29 cellular contexts compared by ENCODE assay signal in genomic region chr9:36967997-36968396, GRCh38.
"Had no signal": no experiment of that assay in that cellular context is flagged by ENCODE, and none has a peak within 500 bp of the region (broad histone marks: within the 10 kb centered on the region; RNA-seq: fewer than 3 reads in every experiment).

No MANE protein-coding gene starts in this region.

- H3K4me3 Mint-ChIP-seq: activated CD4-positive, alpha-beta T cell treated with anti-CD3 and anti-CD28 coated beads for 36 hours; activated naive CD4-positive, alpha-beta T cell treated with anti-CD3 and anti-CD28 coated beads for 36 hours; activated naive CD8-positive, alpha-beta T cell treated with anti-CD3 and anti-CD28 coated beads for 36 hours; activated T-cell treated with anti-CD3 and anti-CD28 coated beads, Interleukin-2, amount 50 U/mL, for 72 hours; effector memory CD8-positive, alpha-beta T cell; nephron progenitor cell; T-helper 2 cell treated with Interferon-gamma antibody and Interleukin-4, amounts not matched to agents 5 μg/mL and 100 μg/mL, for 36 hours had no signal

- H3K27me3 ChIP-seq: adrenal gland, body of pancreas, colonic mucosa, dorsolateral prefrontal cortex, foreskin keratinocyte, neutrophil, pancreas, transverse colon had no signal

- H3K27me3 Mint-ChIP-seq: activated CD4-positive, alpha-beta T cell treated with anti-CD3 and anti-CD28 coated beads for 36 hours; activated naive CD8-positive, alpha-beta T cell treated with anti-CD3 and anti-CD28 coated beads for 36 hours had no signal

- H3K9me3 ChIP-seq: adrenal gland, body of pancreas, colonic mucosa, left ventricle myocardium inferior, neutrophil, pancreas, psoas muscle, sigmoid colon, transverse colon had no signal

- DNase-seq: activated CD4-positive, alpha-beta T cell treated with anti-CD3 and anti-CD28 coated beads for 36 hours; activated CD4-positive, CD25-positive, alpha-beta regulatory T cell; activated naive CD4-positive, alpha-beta T cell treated with anti-CD3 and anti-CD28 coated beads for 36 hours; activated naive CD8-positive, alpha-beta T cell treated with anti-CD3 and anti-CD28 coated beads for 36 hours; activated T-cell treated with anti-CD3 and anti-CD28 coated beads for 4 hours; activated T-cell treated with anti-CD3 and anti-CD28 coated beads, Interleukin-2, amount 50 U/mL, for 72 hours; adrenal gland; aorta; body of pancreas; colonic mucosa; dorsolateral prefrontal cortex; effector memory CD8-positive, alpha-beta T cell; foreskin keratinocyte; left ventricle myocardium inferior; nephron progenitor cell; pancreas; psoas muscle; sigmoid colon; small intestine; stimulated activated CD4-positive, alpha-beta T cell treated with anti-CD3 and anti-CD28 coated beads, Interleukin-4, amount 100 ng/mL, for 4 hours; stimulated activated CD8-positive, alpha-beta memory T cell treated with anti-CD3 and anti-CD28 coated beads, Interleukin-4, amount 100 ng/mL, for 48 hours; stimulated activated naive CD4-positive, alpha-beta T cell; T-helper 1 cell; transverse colon had no signal

- ATAC-seq: body of pancreas; effector memory CD8-positive, alpha-beta T cell; esophagus mucosa; foreskin keratinocyte; pancreas; psoas muscle had no signal

- H3K36me3 Mint-ChIP-seq: activated naive CD8-positive, alpha-beta T cell treated with anti-CD3 and anti-CD28 coated beads for 36 hours had no signal

- H3K9me3 Mint-ChIP-seq: activated naive CD4-positive, alpha-beta T cell treated with anti-CD3 and anti-CD28 coated beads for 36 hours; activated naive CD8-positive, alpha-beta T cell treated with anti-CD3 and anti-CD28 coated beads for 36 hours; activated T-cell treated with anti-CD3 and anti-CD28 coated beads, Interleukin-2, amount 50 U/mL, for 72 hours; effector memory CD8-positive, alpha-beta T cell; nephron progenitor cell; T-helper 2 cell treated with Interferon-gamma antibody and Interleukin-4, amounts not matched to agents 5 μg/mL and 100 μg/mL, for 36 hours had no signal

- H3K4me1 ChIP-seq: adrenal gland, body of pancreas, colonic mucosa, left ventricle myocardium inferior, pancreas, psoas muscle, sigmoid colon, transverse colon had no signal

- H3K27ac ChIP-seq: adrenal gland, body of pancreas, colonic mucosa, dorsolateral prefrontal cortex, foreskin keratinocyte, left ventricle myocardium inferior, neutrophil, pancreas, psoas muscle, sigmoid colon, transverse colon had no signal

- H3K36me3 ChIP-seq: adrenal gland, colonic mucosa, left ventricle myocardium inferior, neutrophil, pancreas, sigmoid colon, transverse colon had no signal

- H3K27ac Mint-ChIP-seq: activated CD4-positive, alpha-beta T cell treated with anti-CD3 and anti-CD28 coated beads for 36 hours; activated naive CD4-positive, alpha-beta T cell treated with anti-CD3 and anti-CD28 coated beads for 36 hours; activated naive CD8-positive, alpha-beta T cell treated with anti-CD3 and anti-CD28 coated beads for 36 hours; activated T-cell treated with anti-CD3 and anti-CD28 coated beads, Interleukin-2, amount 50 U/mL, for 72 hours; effector memory CD8-positive, alpha-beta T cell; T-helper 2 cell treated with Interferon-gamma antibody and Interleukin-4, amounts not matched to agents 5 μg/mL and 100 μg/mL, for 36 hours had no signal

- FAIRE-seq: pancreas, small intestine, urothelium cell line had no signal

- H3K4me1 Mint-ChIP-seq: activated CD4-positive, alpha-beta T cell treated with anti-CD3 and anti-CD28 coated beads for 36 hours; activated naive CD8-positive, alpha-beta T cell treated with anti-CD3 and anti-CD28 coated beads for 36 hours had no signal

- H3K4me3 ChIP-seq: adrenal gland, body of pancreas, colonic mucosa, dorsolateral prefrontal cortex, left ventricle myocardium inferior, lung, pancreas, psoas muscle, sigmoid colon, transverse colon had no signal
